Comparison of ENCODE assay signal across 28 cellular contexts in genomic region chr2:36777272-36777671, GRCh38.
"Had no signal": no experiment of that assay in that cellular context is flagged by ENCODE, and none has a peak within 500 bp of the region (broad histone marks: within the 10 kb centered on the region; RNA-seq: fewer than 3 reads in every experiment).

No MANE protein-coding gene starts in this region.

- H3K27ac Mint-ChIP-seq: naive B cell; naive thymus-derived CD8-positive, alpha-beta T cell; natural killer cell treated with Interleukin-12 subunit alpha and Interleukin-12 subunit beta and Interleukin-15 and Interleukin-18, amount 100 ng/mL, for 72 hours; nephron progenitor cell; stimulated activated effector memory CD8-positive, alpha-beta T cell treated with anti-CD3 and anti-CD28 coated beads, Interleukin-12 subunit alpha, Interleukin-12 subunit beta, amount 100 ng/mL, for 72 hours; stimulated activated naive B cell treated with anti-CD40 and anti-IgM and Interleukin-4, amounts not matched to agents 10 μg/mL and 1 μg/mL and 100 μg/mL, for 72 hours; stimulated activated naive CD8-positive, alpha-beta T cell treated with anti-CD3 and anti-CD28 coated beads, Interleukin-15, Interleukin-2, amounts not matched to agents 100 ng/mL and 50 ng/mL, for 24 hours; type B pancreatic cell had no signal

- H3K27ac ChIP-seq: neutrophil, ovary, parathyroid adenoma, psoas muscle, right lobe of liver, sigmoid colon, stomach, tibial artery, transverse colon, upper lobe of right lung, uterus had no signal

- H3K36me3 Mint-ChIP-seq: naive B cell; naive thymus-derived CD8-positive, alpha-beta T cell; natural killer cell treated with Interleukin-12 subunit alpha and Interleukin-12 subunit beta and Interleukin-15 and Interleukin-18, amount 100 ng/mL, for 72 hours; stimulated activated effector memory CD8-positive, alpha-beta T cell treated with anti-CD3 and anti-CD28 coated beads, Interleukin-12 subunit alpha, Interleukin-12 subunit beta, amount 100 ng/mL, for 72 hours; stimulated activated naive B cell treated with anti-CD40 and anti-IgM and Interleukin-4, amounts not matched to agents 10 μg/mL and 1 μg/mL and 100 μg/mL, for 72 hours; type B pancreatic cell had no signal

- H3K4me1 Mint-ChIP-seq: naive B cell; naive thymus-derived CD8-positive, alpha-beta T cell; stimulated activated effector memory CD8-positive, alpha-beta T cell treated with anti-CD3 and anti-CD28 coated beads, Interleukin-12 subunit alpha, Interleukin-12 subunit beta, amount 100 ng/mL, for 72 hours; stimulated activated naive B cell treated with anti-CD40 and anti-IgM and Interleukin-4, amounts not matched to agents 10 μg/mL and 1 μg/mL and 100 μg/mL, for 72 hours had no signal

- ATAC-seq: naive thymus-derived CD8-positive, alpha-beta T cell; natural killer cell treated with Interleukin-12 subunit alpha and Interleukin-12 subunit beta and Interleukin-15 and Interleukin-18, amount 100 ng/mL, for 72 hours; psoas muscle; right lobe of liver; stimulated activated effector memory CD8-positive, alpha-beta T cell treated with anti-CD3 and anti-CD28 coated beads, Interleukin-12 subunit alpha, Interleukin-12 subunit beta, amount 100 ng/mL, for 72 hours; stimulated activated naive B cell treated with anti-CD40 and anti-IgM and Interleukin-4, amounts not matched to agents 10 μg/mL and 1 μg/mL and 100 μg/mL, for 72 hours; upper lobe of right lung had no signal

- H3K9me3 ChIP-seq: neutrophil, ovary, psoas muscle, right lobe of liver, sigmoid colon, stomach, tibial artery, transverse colon, upper lobe of right lung, uterus had no signal

- H3K4me3 ChIP-seq: ovary, psoas muscle, right lobe of liver, sigmoid colon, stomach, tibial artery, transverse colon, upper lobe of right lung, uterus had no signal

- H3K4me3 Mint-ChIP-seq: naive B cell; naive thymus-derived CD8-positive, alpha-beta T cell; natural killer cell treated with Interleukin-12 subunit alpha and Interleukin-12 subunit beta and Interleukin-15 and Interleukin-18, amount 100 ng/mL, for 72 hours; nephron progenitor cell; neural crest cell; stimulated activated effector memory CD8-positive, alpha-beta T cell treated with anti-CD3 and anti-CD28 coated beads, Interleukin-12 subunit alpha, Interleukin-12 subunit beta, amount 100 ng/mL, for 72 hours; stimulated activated naive B cell treated with anti-CD40 and anti-IgM and Interleukin-4, amounts not matched to agents 10 μg/mL and 1 μg/mL and 100 μg/mL, for 72 hours; stimulated activated naive CD8-positive, alpha-beta T cell treated with anti-CD3 and anti-CD28 coated beads, Interleukin-15, Interleukin-2, amounts not matched to agents 100 ng/mL and 50 ng/mL, for 24 hours; type B pancreatic cell had no signal

- H3K4me1 ChIP-seq: parathyroid adenoma, psoas muscle, right lobe of liver, sigmoid colon, upper lobe of right lung, uterus had no signal

- H3K36me3 ChIP-seq: neutrophil, ovary, right lobe of liver, sigmoid colon, stomach, tibial artery, transverse colon, upper lobe of right lung, uterus had no signal

- H3K27me3 ChIP-seq: neutrophil, ovary, right lobe of liver, sigmoid colon, stomach, tibial artery, transverse colon, upper lobe of right lung, uterus had no signal

- H2AFZ ChIP-seq: parathyroid adenoma had no signal

- FAIRE-seq: small intestine had no signal

- H3K79me2 ChIP-seq: parathyroid adenoma had no signal

- H3K9me3 Mint-ChIP-seq: naive B cell; naive thymus-derived CD8-positive, alpha-beta T cell; natural killer cell treated with Interleukin-12 subunit alpha and Interleukin-12 subunit beta and Interleukin-15 and Interleukin-18, amount 100 ng/mL, for 72 hours; nephron progenitor cell; neural crest cell; stimulated activated effector memory CD8-positive, alpha-beta T cell treated with anti-CD3 and anti-CD28 coated beads, Interleukin-12 subunit alpha, Interleukin-12 subunit beta, amount 100 ng/mL, for 72 hours; stimulated activated naive B cell treated with anti-CD40 and anti-IgM and Interleukin-4, amounts not matched to agents 10 μg/mL and 1 μg/mL and 100 μg/mL, for 72 hours; stimulated activated naive CD8-positive, alpha-beta T cell treated with anti-CD3 and anti-CD28 coated beads, Interleukin-15, Interleukin-2, amounts not matched to agents 100 ng/mL and 50 ng/mL, for 24 hours; type B pancreatic cell had no signal

- DNase-seq: naive B cell; naive thymus-derived CD8-positive, alpha-beta T cell; nephron progenitor cell; nucleus accumbens; ovary; posterior cingulate gyrus; psoas muscle; right lobe of liver; sigmoid colon; small intestine; stimulated activated CD4-positive, alpha-beta T cell treated with anti-CD3 and anti-CD28 coated beads, Interleukin-15, amount 100 ng/mL, for 24 hours; stimulated activated CD4-positive, alpha-beta T cell treated with anti-CD3 and anti-CD28 coated beads, Interleukin-2, amount 100 ng/mL, for 24 hours; stimulated activated CD4-positive, alpha-beta T cell treated with anti-CD3 and anti-CD28 coated beads, Interleukin-2, amount 100 ng/mL, for 48 hours; stimulated activated CD4-positive, alpha-beta T cell treated with anti-CD3 and anti-CD28 coated beads, Interleukin-4, amount 100 ng/mL, for 24 hours; stimulated activated naive B cell treated with anti-CD40 and anti-IgM and Interleukin-4, amounts not matched to agents 10 μg/mL and 1 μg/mL and 100 μg/mL, for 72 hours; stimulated activated naive CD4-positive, alpha-beta T cell treated with Interleukin-2 at 50 U/mL for 16 hours; stomach; tibial artery; transverse colon; upper lobe of right lung; uterus had no signal
